Comparison of ENCODE assay signal across 32 cellular contexts in genomic region chr17:34301986-34302385, GRCh38. TPM values are rescaled to one million over a fixed set of nuclear protein-coding genes. Genes with fewer than 3 reads are reported as not detected.
DNase-seq lines count a peak whose midpoint lies in the region; ATAC-seq, FAIRE-seq and TF ChIP-seq lines count a peak whose summit lies in the region.
"Had no signal": no experiment of that assay in that cellular context is flagged by ENCODE, and none has a peak within 500 bp of the region (broad histone marks: within the 10 kb centered on the region; RNA-seq: fewer than 3 reads in every experiment).

No MANE protein-coding gene starts in this region.

- H3K27ac ChIP-seq in astrocyte (ENCODE audit: low read depth, low read length), result no peak overlapping the region
- no peak overlapping the region for H3K27ac ChIP-seq in trophoblast cell (ENCODE audit: low read depth, low read length)
- H3K27ac ChIP-seq: 22Rv1, SJCRH30 had no signal

- H3K36me3 Mint-ChIP-seq in T-helper 1 cell treated with Interleukin-12 subunit alpha and Interleukin-12 subunit beta and Interleukin-4 antibody, amounts not matched to agents 30 μg/mL and 1 μg/mL, for 36 hours (ENCODE audit: low read depth), result peaks cover 2% of the 10 kb centered on the region
- H3K36me3 Mint-ChIP-seq in astrocyte (ENCODE audit: low read depth, unreplicated experiment), result no peaks in the 10 kb centered on the region
- H3K36me3 Mint-ChIP-seq: CD4-positive, alpha-beta memory T cell had no signal

- H3K79me1 ChIP-seq in trophoblast cell (ENCODE audit: low read length), result peaks cover 1% of the 10 kb centered on the region

- no peak overlapping the region for H4K8ac ChIP-seq in trophoblast cell (ENCODE audit: low read depth, low read length)

- H3K4me1 Mint-ChIP-seq in T-helper 1 cell treated with Interleukin-12 subunit alpha and Interleukin-12 subunit beta and Interleukin-4 antibody, amounts not matched to agents 30 μg/mL and 1 μg/mL, for 36 hours (ENCODE audit: low read depth), result peaks cover 41% of the 10 kb centered on the region
- H3K4me1 Mint-ChIP-seq in astrocyte (ENCODE audit: low read depth, unreplicated experiment), result peaks cover 39% of the 10 kb centered on the region
- H3K4me1 Mint-ChIP-seq: CD4-positive, alpha-beta memory T cell had no signal

- no peak overlapping the region for H2BK120ac ChIP-seq in trophoblast cell (ENCODE audit: insufficient read depth, low read length, poor library complexity)

- H3K18ac ChIP-seq in trophoblast cell (ENCODE audit: low read length), result no peak overlapping the region

- no peaks in the 10 kb centered on the region for H3K36me3 ChIP-seq in astrocyte (ENCODE audit: insufficient read depth, low read length)
- H3K36me3 ChIP-seq in trophoblast cell (ENCODE audit: control insufficient read depth in 1 of 2, insufficient read depth in 2 of 2, low read length in 2 of 2), result no peaks in the 10 kb centered on the region
- H3K36me3 ChIP-seq: BLaER1 treated with 17β-estradiol and CSF1 and Interleukin-3, amounts not matched to agents 10 nM and 100 nM; MG63; SJCRH30 had no signal

- peak overlapping the region; percentile 12 for H3K27ac Mint-ChIP-seq in T-helper 1 cell treated with Interleukin-12 subunit alpha and Interleukin-12 subunit beta and Interleukin-4 antibody, amounts not matched to agents 30 μg/mL and 1 μg/mL, for 36 hours
- H3K27ac Mint-ChIP-seq in astrocyte (ENCODE audit: unreplicated experiment), result peak overlapping the region; percentile 28
- H3K27ac Mint-ChIP-seq: CD4-positive, alpha-beta memory T cell had no signal

- H4K20me1 ChIP-seq in astrocyte (ENCODE audit: insufficient read depth, low read length), result no peaks in the 10 kb centered on the region
- H4K20me1 ChIP-seq: BLaER1 treated with 17β-estradiol and CSF1 and Interleukin-3, amounts not matched to agents 10 nM and 100 nM had no signal

- no peak overlapping the region for H3K14ac ChIP-seq in trophoblast cell (ENCODE audit: low read length)

- H3K27me3 ChIP-seq in astrocyte (ENCODE audit: insufficient read depth, low read length) (no peaks in the 10 kb centered on the region), trophoblast cell (ENCODE audit: insufficient read depth, low read length) (no peaks in the 10 kb centered on the region)
- H3K27me3 ChIP-seq: BLaER1 treated with 17β-estradiol and CSF1 and Interleukin-3, amounts not matched to agents 10 nM and 100 nM; MG63 had no signal

- peaks cover 9% of the 10 kb centered on the region for H3K27me3 Mint-ChIP-seq in T-helper 1 cell treated with Interleukin-12 subunit alpha and Interleukin-12 subunit beta and Interleukin-4 antibody, amounts not matched to agents 30 μg/mL and 1 μg/mL, for 36 hours (ENCODE audit: low read depth)
- H3K27me3 Mint-ChIP-seq in astrocyte (ENCODE audit: low read depth, unreplicated experiment), result no peaks in the 10 kb centered on the region

- no peak overlapping the region for H3K4me3 Mint-ChIP-seq in T-helper 1 cell treated with Interleukin-12 subunit alpha and Interleukin-12 subunit beta and Interleukin-4 antibody, amounts not matched to agents 30 μg/mL and 1 μg/mL, for 36 hours
- H3K4me3 Mint-ChIP-seq in astrocyte (ENCODE audit: unreplicated experiment), result no peak overlapping the region
- H3K4me3 Mint-ChIP-seq: CD4-positive, alpha-beta memory T cell had no signal

- H2AK5ac ChIP-seq in trophoblast cell (ENCODE audit: low read length), result no peak overlapping the region

- H3K79me2 ChIP-seq in astrocyte (ENCODE audit: insufficient read depth, low read length), result no peaks in the 10 kb centered on the region
- no peaks in the 10 kb centered on the region for H3K79me2 ChIP-seq in trophoblast cell (ENCODE audit: control insufficient read depth, insufficient read depth, low read length, poor library complexity)

- H2BK12ac ChIP-seq in trophoblast cell (ENCODE audit: low read length), result no peak overlapping the region

- H4K91ac ChIP-seq in trophoblast cell (ENCODE audit: low read depth, low read length), result no peak overlapping the region

- TF ChIP-seq CTCF in astrocyte (IDR thresholded peaks at IDR 0.05; ENCODE audit: insufficient read depth, low read depth, low read length), result no peak

- H3K4me1 ChIP-seq in astrocyte (ENCODE audit: insufficient read depth, low read length) (peaks cover 30% of the 10 kb centered on the region), trophoblast cell (ENCODE audit: control insufficient read depth in 1 of 2, insufficient read depth in 2 of 2, low read length in 2 of 2) (peaks cover 4 to 6% of the 10 kb centered on the region in 2 experiments)

- H3K23ac ChIP-seq in trophoblast cell (ENCODE audit: low read length), result peak overlapping the region; percentile 53

- H3K4me2 ChIP-seq in astrocyte (ENCODE audit: low read length) (no peak overlapping the region), trophoblast cell (ENCODE audit: low read length) (no peak overlapping the region)

- H2AFZ ChIP-seq in astrocyte (ENCODE audit: low read depth, low read length) (no peak overlapping the region), trophoblast cell (ENCODE audit: insufficient read depth, low read length, poor library complexity) (no peak overlapping the region)

- peaks cover 4% of the 10 kb centered on the region for H3K9me3 Mint-ChIP-seq in T-helper 1 cell treated with Interleukin-12 subunit alpha and Interleukin-12 subunit beta and Interleukin-4 antibody, amounts not matched to agents 30 μg/mL and 1 μg/mL, for 36 hours
- peaks cover 4% of the 10 kb centered on the region for H3K9me3 Mint-ChIP-seq in astrocyte (ENCODE audit: unreplicated experiment)

- no peak for DNase-seq in T-helper 1 cell
- no peak for DNase-seq in astrocyte (ENCODE audit: low read depth)
- peak; percentile 40 for DNase-seq in fibroblast of gingiva (ENCODE audit: low read depth)
- DNase-seq in trophoblast cell, result no peak
- DNase-seq in Ammon's horn (ENCODE audit: low spot score), result no peak
- DNase-seq: ACHN; CD4-positive, alpha-beta memory T cell; COR-L47; DMS53; EL; GDM1; H7; KBM-7; MG63; NCI-H1105 treated with DMSO at 0.1 percent for 48 hours; NCI-H146; NCI-H1930; NCI-H2107; NCI-H524 treated with DMSO at 0.1 percent for 48 hours; NCI-H774; PC-3; SJCRH30 had no signal

- H3K4me3 ChIP-seq in astrocyte (ENCODE audit: insufficient read depth, low read depth, low read length) (no peak overlapping the region), trophoblast cell (ENCODE audit: low read depth, low read length) (no peak overlapping the region)
- H3K4me3 ChIP-seq: BLaER1 treated with 17β-estradiol and CSF1 and Interleukin-3, amounts not matched to agents 10 nM and 100 nM; MG63; SJCRH30 had no signal

- no peak overlapping the region for H2BK5ac ChIP-seq in trophoblast cell (ENCODE audit: low read depth, low read length, poor library complexity)

- no peaks in the 10 kb centered on the region for H3K9me3 ChIP-seq in astrocyte (ENCODE audit: insufficient read depth, low read depth, low read length)
- H3K9me3 ChIP-seq in trophoblast cell (ENCODE audit: insufficient read depth, low read depth, low read length), result no peaks in the 10 kb centered on the region
- H3K9me3 ChIP-seq: BLaER1 treated with 17β-estradiol and CSF1 and Interleukin-3, amounts not matched to agents 10 nM and 100 nM; MG63; SJCRH30 had no signal

- no CpG with 5 or more reads among the region's 2 CpGs for WGBS in trophoblast cell (ENCODE audit: extremely low coverage, insufficient coverage, insufficient read length)

- no peak for FAIRE-seq in astrocyte (lab: Jason Lieb, UNC)
- FAIRE-seq: GM12891, GM19239, HepG2 had no signal

- ATAC-seq in HG03432 (IDR thresholded peaks at IDR 0.05; ENCODE audit: unreplicated experiment) (no peak), GM18909 (IDR thresholded peaks at IDR 0.05; ENCODE audit: poor library complexity, unreplicated experiment) (no peak)
- ATAC-seq: HepG2, PC-3, SK-N-SH treated with all-trans-retinoic acid at 6 μM for 48 hours had no signal

- H3K9ac ChIP-seq in astrocyte (ENCODE audit: low read length) (no peak overlapping the region), trophoblast cell (ENCODE audit: low read length) (no peak overlapping the region)
- H3K9ac ChIP-seq: BLaER1 treated with 17β-estradiol and CSF1 and Interleukin-3, amounts not matched to agents 10 nM and 100 nM had no signal

- no peak overlapping the region for H4K12ac ChIP-seq in trophoblast cell (ENCODE audit: low read depth, low read length)

- no peak overlapping the region for H3K4ac ChIP-seq in trophoblast cell (ENCODE audit: low read depth, low read length)

RNA-seq across cellular contexts. Expression of gene CCL11, which starts 16.4 kb away (rescaled TPM):
- total RNA-seq in astrocyte, result 0.26 TPM in 1 of 2 replicates, not detected in the other
- polyA plus RNA-seq in trophoblast cell (2013), result not detected in 2 replicates
- total RNA-seq: CD4-positive, alpha-beta memory T cell; H7; HepG2; HT1080; PC-3; SJCRH30 had no signal
- polyA plus RNA-seq: CD4-positive, alpha-beta memory T cell; HepG2 had no signal

RNA-seq across cellular contexts. Expression of gene CCL8, which starts 17.2 kb away (rescaled TPM):
- not detected in 2 replicates for total RNA-seq in astrocyte
- polyA plus RNA-seq in trophoblast cell (2013), result not detected in 2 replicates
- total RNA-seq: CD4-positive, alpha-beta memory T cell; H7; HepG2; HT1080; PC-3; SJCRH30 had no signal
- polyA plus RNA-seq: CD4-positive, alpha-beta memory T cell; HepG2 had no signal

RNA-seq across cellular contexts. Expression of gene CCL7, which starts 32.0 kb away (rescaled TPM):
- not detected in 2 replicates for total RNA-seq in astrocyte
- not detected in 2 replicates for polyA plus RNA-seq in trophoblast cell (2013)
- total RNA-seq: CD4-positive, alpha-beta memory T cell; H7; HepG2; HT1080; PC-3; SJCRH30 had no signal
- polyA plus RNA-seq: CD4-positive, alpha-beta memory T cell; HepG2 had no signal

RNA-seq across cellular contexts. Expression of gene CCL2, which starts 46.9 kb away (rescaled TPM):
- 44.1 and 54.2 TPM in 2 replicates for total RNA-seq in astrocyte
- 6.7 and 6.8 TPM in 2 replicates for polyA plus RNA-seq in trophoblast cell (2013)
- total RNA-seq: HepG2, PC-3 had no signal
- polyA plus RNA-seq: CD4-positive, alpha-beta memory T cell; HepG2 had no signal

RNA-seq across cellular contexts. Expression of gene CCL13, which starts 54.3 kb away (rescaled TPM):
- not detected in 2 replicates for total RNA-seq in astrocyte
- 0.15 TPM in 1 of 2 replicates, not detected in the other for polyA plus RNA-seq in trophoblast cell (2013)
- total RNA-seq: CD4-positive, alpha-beta memory T cell; H7; HepG2; HT1080; PC-3; SJCRH30 had no signal
- polyA plus RNA-seq: CD4-positive, alpha-beta memory T cell; HepG2 had no signal
